ENCODE assay signal across 9 cellular contexts in genomic region chr17:309361-309888, GRCh38. TPM values are rescaled to one million over a fixed set of nuclear protein-coding genes. Genes with fewer than 3 reads are reported as not detected.
DNase-seq lines count a peak whose midpoint lies in the region; FAIRE-seq and TF ChIP-seq lines count a peak whose summit lies in the region.
"Had no signal": no experiment of that assay in that cellular context is flagged by ENCODE, and none has a peak within 500 bp of the region (broad histone marks: within the 10 kb centered on the region; RNA-seq: fewer than 3 reads in every experiment).

No MANE protein-coding gene starts in this region.

- intact Hi-C loops in endothelial cell of umbilical vein (cut with micrococcal nuclease) = loop anchor here (2.0 kb wide), 3 partner anchors 75 to 167 kb away; no protein-coding TSS in a partner anchor
- intact Hi-C loops in sigmoid colon (cut with DNase I) = no loop called here

- no peak overlapping the region for H3K4me3 ChIP-seq in NB4 (ENCODE audit: low read depth, low read length)
- H3K4me3 ChIP-seq in endothelial cell of umbilical vein (replicated peaks in 1 of 3; ENCODE audit: insufficient read depth in 1 of 3, low read depth in 1 of 3, low read length in 3 of 3) = no peak overlapping the region
- no peak overlapping the region for H3K4me3 ChIP-seq in sigmoid colon
- H3K4me3 ChIP-seq: uterus had no signal

- H3K27ac ChIP-seq in endothelial cell of umbilical vein (ENCODE audit: insufficient read depth, low read depth, low read length) (no peak overlapping the region), sigmoid colon (no peak overlapping the region)
- H3K27ac ChIP-seq: uterus had no signal

- no peaks in the 10 kb centered on the region for H3K4me1 ChIP-seq in endothelial cell of umbilical vein (ENCODE audit: control insufficient read depth, extremely low read depth, insufficient read depth, low read length)
- peaks cover 0 to 14% (median 8%) of the 10 kb centered on the region in 4 donors for H3K4me1 ChIP-seq in sigmoid colon
- H3K4me1 ChIP-seq: uterus had no signal

- no peaks in the 10 kb centered on the region for H3K4me1 Mint-ChIP-seq in osteocyte (ENCODE audit: unreplicated experiment)

- no peaks in the 10 kb centered on the region for H3K36me3 ChIP-seq in endothelial cell of umbilical vein (ENCODE audit: control insufficient read depth in 2 of 2, extremely low read depth in 1 of 2, insufficient read depth in 2 of 2, low read length in 2 of 2)
- H3K36me3 ChIP-seq in sigmoid colon = no peaks in the 10 kb centered on the region
- H3K36me3 ChIP-seq: uterus had no signal

- no peaks in the 10 kb centered on the region for H3K36me3 Mint-ChIP-seq in osteocyte (ENCODE audit: unreplicated experiment)

- no peak overlapping the region for H3K4me2 ChIP-seq in endothelial cell of umbilical vein (ENCODE audit: insufficient read depth, low read length)

- H3K9me3 ChIP-seq in endothelial cell of umbilical vein (replicated peaks; ENCODE audit: control insufficient read depth, insufficient read depth, low read length) = no peaks in the 10 kb centered on the region
- no peaks in the 10 kb centered on the region for H3K9me3 ChIP-seq in sigmoid colon
- H3K9me3 ChIP-seq: uterus had no signal

- CTCF ChIA-PET in endothelial cell of umbilical vein (lab: Charles Lee) = interaction anchor here (0.6 to 4.2 kb wide), 8 partner anchors 25 to 164 kb away, joined by 3 to 22 read pairs (median 4); no protein-coding TSS in a partner anchor

- TF ChIP-seq EP300 in sigmoid colon (IDR thresholded peaks at IDR 0.05) = no peak

- no peaks in the 10 kb centered on the region for H3K9me3 Mint-ChIP-seq in osteocyte (ENCODE audit: unreplicated experiment)

- H3K27me3 Mint-ChIP-seq in osteocyte (ENCODE audit: unreplicated experiment) = peaks cover 15% of the 10 kb centered on the region

- TF ChIP-seq CTCF in NB4 (IDR thresholded peaks at IDR 0.05; ENCODE audit: low read depth, low read length) = peak; percentile 41
- peak; percentile 95 to 97 for TF ChIP-seq CTCF in endothelial cell of umbilical vein (IDR thresholded peaks at IDR 0.05; ENCODE audit: extremely low read depth in 1 of 2, insufficient read depth in 1 of 2, low read depth in 1 of 2, low read length in 2 of 2)
- TF ChIP-seq CTCF in osteocyte (IDR thresholded peaks at IDR 0.05) = peak; percentile 48
- peak in 1 of 4 experiments; percentile 11 for TF ChIP-seq CTCF in sigmoid colon (IDR thresholded peaks at IDR 0.05)

- no peaks in the 10 kb centered on the region for H3K27me3 ChIP-seq in endothelial cell of umbilical vein (ENCODE audit: control insufficient read depth in 2 of 2, insufficient read depth in 2 of 2, low read length in 2 of 2)
- no peaks in the 10 kb centered on the region for H3K27me3 ChIP-seq in sigmoid colon
- H3K27me3 ChIP-seq: uterus had no signal

- no peak overlapping the region for H3K4me3 Mint-ChIP-seq in osteocyte (ENCODE audit: unreplicated experiment)

- dilution Hi-C loops in endothelial cell of umbilical vein (cut with MboI; ENCODE audit: extremely low pct_ligation_motif_present, low sequenced_read_pairs) = no loop called here

- no peaks in the 10 kb centered on the region for H3K9me1 ChIP-seq in endothelial cell of umbilical vein (replicated peaks; ENCODE audit: control insufficient read depth, extremely low read depth, insufficient read depth, low read length)

- TF ChIP-seq POLR2A in NB4 (IDR thresholded peaks at IDR 0.05; ENCODE audit: extremely low read depth, insufficient read length) = no peak
- TF ChIP-seq POLR2A in endothelial cell of umbilical vein (IDR thresholded peaks at IDR 0.05; ENCODE audit: low read depth, low read length) = no peak
- TF ChIP-seq POLR2A in sigmoid colon (IDR thresholded peaks at IDR 0.05) = no peak

- no peak overlapping the region for H3K27ac Mint-ChIP-seq in osteocyte (ENCODE audit: unreplicated experiment)

- WGBS in sigmoid colon, 2 donors = 78 to 85% methylated on average over 12 of the region's 12 CpGs

- no peaks in the 10 kb centered on the region for H3K79me2 ChIP-seq in endothelial cell of umbilical vein (ENCODE audit: control insufficient read depth, insufficient read depth, low read length)

- peak; percentile 62 for DNase-seq in Daoy (ENCODE audit: low read depth)
- DNase-seq in NB4 (ENCODE audit: low read depth) = peak; percentile 53
- peak; percentile 48 for DNase-seq in endothelial cell of umbilical vein (ENCODE audit: low read depth, low spot score)
- DNase-seq in osteocyte (ENCODE audit: extremely low spot score, unreplicated experiment) = no peak
- DNase-seq in NCI-H2171 (lab: John Stamatoyannopoulos, UW) = no peak
- DNase-seq in ureter (ENCODE audit: low spot score) = no peak
- no peak for DNase-seq in GDM1 (lab: John Stamatoyannopoulos, UW)
- no peak for DNase-seq in sigmoid colon
- DNase-seq: uterus had no signal

- BruUV-seq in endothelial cell of umbilical vein (replicated peaks; lab: Mats Ljungman, UMichigan) = no TSS peak

- no peak for FAIRE-seq in endothelial cell of umbilical vein (lab: Jason Lieb, UNC)

- H4K20me1 ChIP-seq in endothelial cell of umbilical vein (replicated peaks; ENCODE audit: control insufficient read depth, extremely low read depth, insufficient read depth, low read length) = no peaks in the 10 kb centered on the region

- H2AFZ ChIP-seq in endothelial cell of umbilical vein (ENCODE audit: low read depth, low read length) = no peak overlapping the region

- no peak overlapping the region for H3K9ac ChIP-seq in endothelial cell of umbilical vein (replicated peaks; ENCODE audit: extremely low read depth, insufficient read depth, low read length)

- POLR2A ChIA-PET in endothelial cell of umbilical vein (lab: Charles Lee) = no interaction called here

TF ChIP-seq in endothelial cell of umbilical vein, 7 proteins besides CTCF, POLR2A, EP300 and RAD21:
- TF ChIP-seq, protein P1, sequence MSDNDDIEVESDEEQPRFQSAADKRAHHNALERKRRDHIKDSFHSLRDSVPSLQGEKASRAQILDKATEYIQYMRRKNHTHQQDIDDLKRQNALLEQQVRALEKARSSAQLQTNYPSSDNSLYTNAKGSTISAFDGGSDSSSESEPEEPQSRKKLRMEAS (IDR thresholded peaks at IDR 0.05; ENCODE audit: insufficient read depth, insufficient read length) = no peak
- no peak for TF ChIP-seq GATA2 (IDR thresholded peaks at IDR 0.05; ENCODE audit: insufficient read depth, insufficient read length, low read depth, low read length)
- TF ChIP-seq POLR2AphosphoS5 (IDR thresholded peaks at IDR 0.05; ENCODE audit: insufficient read depth, low read depth, low read length) = no peak
- no peak for TF ChIP-seq MYC (IDR thresholded peaks at IDR 0.05; ENCODE audit: low read depth, low read length)
- no peak for TF ChIP-seq EZH2 (IDR thresholded peaks at IDR 0.05; ENCODE audit: borderline replicate concordance, low read depth, low read length, severe bottlenecking)
- TF ChIP-seq JUN (IDR thresholded peaks at IDR 0.05; ENCODE audit: borderline replicate concordance, insufficient read depth, insufficient read length, low read depth) = no peak
- no peak for TF ChIP-seq FOS (IDR thresholded peaks at IDR 0.05; ENCODE audit: borderline replicate concordance, insufficient read depth, low read length)

RNA-seq across cellular contexts. Expression of gene RPH3AL, which starts 43.2 kb away (rescaled TPM):
- total RNA-seq in Daoy (2014; rRNA removed; shearing (Covaris generic)) = 3.8 and 7.4 TPM in 2 replicates
- total RNA-seq in endothelial cell of umbilical vein = 4.4 and 7.0 TPM in 2 replicates
- 4.1 and 5.6 TPM in 2 replicates for polyA plus RNA-seq in endothelial cell of umbilical vein
- polyA plus RNA-seq in endothelial cell of umbilical vein (2011; cell fraction: cytosol; rRNA removed) = 2.9 and 5.4 TPM in 2 replicates
- polyA plus RNA-seq in endothelial cell of umbilical vein (2011; cell fraction: nucleus; rRNA removed) = 4.1 and 4.7 TPM in 2 replicates
- 5.5 and 10.8 TPM in 2 replicates for polyA plus RNA-seq in endothelial cell of umbilical vein (2012)
- polyA minus RNA-seq in endothelial cell of umbilical vein = 4.8 and 9.4 TPM in 2 replicates
- polyA minus RNA-seq in endothelial cell of umbilical vein (2011; cell fraction: cytosol; rRNA and poly(A)+ RNA removed) = 2.9 TPM
- polyA minus RNA-seq in endothelial cell of umbilical vein (2011; cell fraction: nucleus; rRNA and poly(A)+ RNA removed) = 4.8 TPM in 2 replicates
- total RNA-seq in osteocyte = 0.78 and 1.2 TPM in 2 replicates
- 45.6 TPM for total RNA-seq in ureter
- 10 to 100 TPM in 1 of 4 donors, 1 to 10 TPM in 3; 1.8 to 12.7 (median 3.1) TPM for total RNA-seq in sigmoid colon
- 10 to 100 TPM; 14.2 to 23.1 (median 15.0) TPM for polyA plus RNA-seq in sigmoid colon

Comparison
In these comparisons a context has a peak if more than half of its experiments do, and no peak if none do; other contexts are left out.
1. DNase-seq: peak in Daoy (single experiment), NB4 (single experiment) and endothelial cell of umbilical vein (single experiment); none in osteocyte (single experiment), NCI-H2171 (single experiment), ureter (single experiment), GDM1 (single experiment) and sigmoid colon (single experiment).